ENCODE assay signal across 17 cellular contexts in the genomic region with DNA sequence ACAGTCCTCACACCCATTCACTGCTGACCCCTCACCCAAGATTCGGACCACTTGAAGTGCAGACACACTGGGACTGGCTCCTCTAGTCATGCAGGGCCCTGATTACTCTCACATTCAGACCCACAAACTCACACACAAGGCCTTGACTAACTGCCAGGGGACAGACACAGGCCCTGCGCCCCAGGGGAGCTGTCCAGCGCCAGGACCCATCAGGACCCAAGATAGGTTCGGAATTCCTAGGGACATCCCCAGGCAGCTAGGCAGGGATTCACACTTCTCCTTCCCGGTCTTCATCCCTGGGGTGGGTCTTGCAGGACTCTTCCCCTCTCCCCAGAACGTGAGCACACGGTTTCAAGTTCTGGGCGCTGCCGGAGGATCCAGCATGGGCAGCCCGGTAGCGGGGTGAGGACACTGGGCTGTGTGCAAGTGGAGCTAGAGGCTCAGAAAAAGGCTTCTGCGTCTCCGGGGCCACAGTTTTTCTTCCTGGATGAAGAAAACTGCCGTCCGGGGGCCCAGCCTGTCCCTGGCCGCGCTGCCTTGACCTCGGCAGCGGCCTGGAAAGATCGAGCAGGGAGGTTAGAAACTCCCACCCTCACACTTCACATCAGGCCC. TPM values are rescaled to one million over a fixed set of nuclear protein-coding genes. Genes with fewer than 3 reads are reported as not detected.
DNase-seq lines count a peak whose midpoint lies in the region; ATAC-seq and TF ChIP-seq lines count a peak whose summit lies in the region.
"Had no signal": no experiment of that assay in that cellular context is flagged by ENCODE, and none has a peak within 500 bp of the region (broad histone marks: within the 10 kb centered on the region; RNA-seq: fewer than 3 reads in every experiment).

No MANE protein-coding gene starts in this region.

- H3K4me3 ChIP-seq in cardiac fibroblast (replicated peaks in 1 of 2; ENCODE audit: low read depth in 2 of 2, low read length in 2 of 2): no peak overlapping the region
- H3K4me3 ChIP-seq: pancreas, upper lobe of right lung had no signal

- in situ Hi-C loops in GM13976 (cut with MboI; ENCODE audit: low sequenced_read_pairs, unreplicated experiment): no loop called here

- TF ChIP-seq CTCF in cardiac fibroblast (IDR thresholded peaks at IDR 0.05; ENCODE audit: low read depth, low read length) (no peak), GM13976 (IDR thresholded peaks at IDR 0.05; ENCODE audit: borderline replicate concordance, control extremely low read depth, extremely low read depth, insufficient read depth, missing control alignments) (no peak)

- ATAC-seq in HG03457 (IDR thresholded peaks at IDR 0.05; ENCODE audit: unreplicated experiment) (no peak), HG02798 (IDR thresholded peaks at IDR 0.05; ENCODE audit: poor library complexity, unreplicated experiment) (no peak)
- ATAC-seq: activated naive CD8-positive, alpha-beta T cell treated with anti-CD3 and anti-CD28 coated beads, Interleukin-2, amount 50 U/mL, for 24 hours; pancreas; upper lobe of right lung had no signal

- DNase-seq in A172 (ENCODE audit: low spot score) (peak; percentile 41), M059J (ENCODE audit: low read depth) (peak; percentile 39), cardiac fibroblast (ENCODE audit: low read depth in 2 of 2) (peak; percentile 9 to 26), lung microvascular endothelial cell (ENCODE audit: low read depth in 2 of 2) (peak; percentile 42 to 53), GM13976 (ENCODE audit: low spot score) (no peak)
- no peak for DNase-seq in stimulated activated CD4-positive, alpha-beta T cell treated with anti-CD3 and anti-CD28 coated beads, Interleukin-4, amount 100 ng/mL, for 24 hours
- DNase-seq: activated naive CD8-positive, alpha-beta T cell treated with anti-CD3 and anti-CD28 coated beads, Interleukin-2, amount 50 U/mL, for 24 hours; effector CD4-positive, alpha-beta T cell; HCEC 1CT; NCI-H526 treated with DMSO at 0.1 percent for 48 hours; pancreas; upper lobe of right lung had no signal

RNA-seq across cellular contexts. Expression of gene SEZ6, which starts 1.6 kb away (rescaled TPM):
- 0.07 and 0.52 TPM in 2 replicates for total RNA-seq in A172 (2014; rRNA removed; shearing (Covaris generic))
- total RNA-seq in M059J (2014; rRNA removed; shearing (Covaris generic)): not detected in 2 replicates
- under 0.01 TPM in 1 of 2 replicates, not detected in the other for total RNA-seq in lung microvascular endothelial cell
- total RNA-seq: glomerular endothelial cell, HT1080, lower leg skin, upper lobe of right lung had no signal

RNA-seq across cellular contexts. Expression of gene PIPOX, which starts 38.8 kb away (rescaled TPM):
- 1.1 and 1.7 TPM in 2 replicates for total RNA-seq in A172 (2014; rRNA removed; shearing (Covaris generic))
- 0.71 and 5.5 TPM in 2 replicates for total RNA-seq in M059J (2014; rRNA removed; shearing (Covaris generic))
- 1.2 and 1.3 TPM in 2 replicates for total RNA-seq in lung microvascular endothelial cell

RNA-seq across cellular contexts. Expression of gene PHF12, which starts 52.9 kb away (rescaled TPM):
- total RNA-seq in A172 (2014; rRNA removed; shearing (Covaris generic)): 16.0 and 22.3 TPM in 2 replicates
- total RNA-seq in M059J (2014; rRNA removed; shearing (Covaris generic)): 19.8 and 22.9 TPM in 2 replicates
- 4.1 and 6.5 TPM in 2 replicates for total RNA-seq in lung microvascular endothelial cell

Comparison
In these comparisons a context has a peak if more than half of its experiments do, and no peak if none do; other contexts are left out.
1. DNase-seq: peak in A172 (single experiment), M059J (single experiment), cardiac fibroblast (2 of 2) and lung microvascular endothelial cell (2 of 2); none in stimulated activated CD4-positive, alpha-beta T cell treated with anti-CD3 and anti-CD28 coated beads, Interleukin-4, amount 100 ng/mL, for 24 hours (single experiment) and GM13976 (single experiment).